Comparison of ENCODE assay signal across 8 cellular contexts in genomic region chr15:99104788-99105515, GRCh38. TPM values are rescaled to one million over a fixed set of nuclear protein-coding genes. Genes with fewer than 3 reads are reported as not detected.
DNase-seq lines count a peak whose midpoint lies in the region; ATAC-seq and TF ChIP-seq lines count a peak whose summit lies in the region.

TSS of gene SYNM (plus strand) at chr15:99105080. CDS start at chr15:99105200, 120 bp downstream.

- H3K27ac ChIP-seq in urinary bladder (ENCODE audit: low read depth) = peak within 1 kb of the TSS; percentile 46

- under 1% methylated on average over 91 of the region's 91 CpGs for WGBS in urinary bladder

- peak within 1 kb of the TSS; percentile 43 for H3K4me3 ChIP-seq in BJ (ENCODE audit: low read depth, low read length)
- peak within 1 kb of the TSS; percentile 56 for H3K4me3 ChIP-seq in urinary bladder (ENCODE audit: low read depth, low read length)

- ATAC-seq in GM18907 (IDR thresholded peaks at IDR 0.05; ENCODE audit: unreplicated experiment) (peak; percentile 74), HG03095 (IDR thresholded peaks at IDR 0.05; ENCODE audit: unreplicated experiment) (peak; percentile 68)

- CTCF ChIA-PET in BJ (lab: Yijun Ruan, JAX) = interaction anchor here (0.6 to 2.7 kb wide), 26 partner anchors 9 to 612 kb away, joined by 3 to 30 read pairs (median 4); no protein-coding TSS in a partner anchor

- H3K36me3 ChIP-seq in BJ (ENCODE audit: control insufficient read depth, insufficient read depth, low read length) (no peaks in the 10 kb centered on the region), urinary bladder (ENCODE audit: insufficient read depth) (no peaks in the 10 kb centered on the region)

- no peak within 1 kb of the TSS for H3K27ac Mint-ChIP-seq in activated T-helper 2 cell treated with anti-CD3 and anti-CD28 coated beads, Interferon-gamma antibody, Interleukin-2, Interleukin-4, amounts not matched to agents 10 μg/mL and 5 μg/mL and 100 μg/mL, durations not matched to agents 14 hours and 24 hours and 36 hours
- no peak within 1 kb of the TSS for H3K27ac Mint-ChIP-seq in neural crest cell (ENCODE audit: unreplicated experiment)

- H3K4me1 ChIP-seq in urinary bladder (ENCODE audit: insufficient read depth) = peaks cover 2% of the 10 kb centered on the region

- TF ChIP-seq CTCF in BJ (IDR thresholded peaks at IDR 0.05; ENCODE audit: insufficient read depth, low read depth, low read length) (peak; percentile 47), neural crest cell (conservative IDR thresholded peaks at IDR 0.05) (peak; percentile 83)

- no peaks in the 10 kb centered on the region for H3K36me3 Mint-ChIP-seq in activated T-helper 2 cell treated with anti-CD3 and anti-CD28 coated beads, Interferon-gamma antibody, Interleukin-2, Interleukin-4, amounts not matched to agents 10 μg/mL and 5 μg/mL and 100 μg/mL, durations not matched to agents 14 hours and 24 hours and 36 hours (ENCODE audit: low read depth)
- no peaks in the 10 kb centered on the region for H3K36me3 Mint-ChIP-seq in neural crest cell (ENCODE audit: low read depth)

- H3K9me3 Mint-ChIP-seq in activated T-helper 2 cell treated with anti-CD3 and anti-CD28 coated beads, Interferon-gamma antibody, Interleukin-2, Interleukin-4, amounts not matched to agents 10 μg/mL and 5 μg/mL and 100 μg/mL, durations not matched to agents 14 hours and 24 hours and 36 hours = no peaks in the 10 kb centered on the region
- no peaks in the 10 kb centered on the region for H3K9me3 Mint-ChIP-seq in neural crest cell

- POLR2A ChIA-PET in BJ (lab: Charles Lee) = no interaction called here

- H3K27me3 Mint-ChIP-seq in activated T-helper 2 cell treated with anti-CD3 and anti-CD28 coated beads, Interferon-gamma antibody, Interleukin-2, Interleukin-4, amounts not matched to agents 10 μg/mL and 5 μg/mL and 100 μg/mL, durations not matched to agents 14 hours and 24 hours and 36 hours (ENCODE audit: low read depth) = peaks cover 55% of the 10 kb centered on the region
- peaks cover 61% of the 10 kb centered on the region for H3K27me3 Mint-ChIP-seq in neural crest cell (ENCODE audit: low read depth)

- intact Hi-C loops in activated T-helper 2 cell treated with anti-CD3 and anti-CD28 coated beads, Interferon-gamma antibody, Interleukin-2, Interleukin-4, amounts not matched to agents 10 μg/mL and 5 μg/mL and 100 μg/mL, durations not matched to agents 14 hours and 24 hours and 36 hours (cut with micrococcal nuclease) = loop anchor here (1.0 to 10.0 kb wide), 2 partner anchors 108 to 650 kb away; no protein-coding TSS in a partner anchor

- no peak for DNase-seq in BJ (ENCODE audit: low read depth)
- DNase-seq in NCI-H226 = peak; percentile 77
- peak; percentile 22 for DNase-seq in activated T-helper 2 cell treated with anti-CD3 and anti-CD28 coated beads, Interferon-gamma antibody, Interleukin-2, Interleukin-4, amounts not matched to agents 10 μg/mL and 5 μg/mL and 100 μg/mL, durations not matched to agents 14 hours and 24 hours and 36 hours (ENCODE audit: low spot score)
- peak; percentile 78 for DNase-seq in germinal center (ENCODE audit: low spot score)
- peak; percentile 73 for DNase-seq in neural crest cell (ENCODE audit: low read depth, low spot score)

- peaks cover 12% of the 10 kb centered on the region for H3K4me1 Mint-ChIP-seq in activated T-helper 2 cell treated with anti-CD3 and anti-CD28 coated beads, Interferon-gamma antibody, Interleukin-2, Interleukin-4, amounts not matched to agents 10 μg/mL and 5 μg/mL and 100 μg/mL, durations not matched to agents 14 hours and 24 hours and 36 hours (ENCODE audit: low read depth)
- peaks cover 8% of the 10 kb centered on the region for H3K4me1 Mint-ChIP-seq in neural crest cell

- peak within 1 kb of the TSS; percentile 57 for H3K4me3 Mint-ChIP-seq in activated T-helper 2 cell treated with anti-CD3 and anti-CD28 coated beads, Interferon-gamma antibody, Interleukin-2, Interleukin-4, amounts not matched to agents 10 μg/mL and 5 μg/mL and 100 μg/mL, durations not matched to agents 14 hours and 24 hours and 36 hours (ENCODE audit: low read depth)
- peak within 1 kb of the TSS; percentile 68 for H3K4me3 Mint-ChIP-seq in neural crest cell

- peaks cover 9% of the 10 kb centered on the region; the same call in 1 of the 2 replicates for H3K27me3 ChIP-seq in BJ (ENCODE audit: control insufficient read depth, insufficient read depth, low read length)

RNA-seq across cellular contexts. Expression of gene SYNM, which starts in this region (rescaled TPM):
- polyA plus RNA-seq in BJ (2011; rRNA removed) = 1.8 TPM in 2 replicates
- 2.1 and 3.3 TPM in 2 replicates for polyA minus RNA-seq in BJ (2011; rRNA and poly(A)+ RNA removed)
- 0.46 and 0.55 TPM in 2 replicates for total RNA-seq in activated T-helper 2 cell treated with anti-CD3 and anti-CD28 coated beads, Interferon-gamma antibody, Interleukin-2, Interleukin-4, amounts not matched to agents 10 μg/mL and 5 μg/mL and 100 μg/mL, durations not matched to agents 14 hours and 24 hours and 36 hours
- total RNA-seq in neural crest cell = 3.1 and 3.5 TPM in 2 replicates
- total RNA-seq in urinary bladder = 228 TPM
- polyA plus RNA-seq in urinary bladder = 898 TPM

Comparison
In these comparisons a context has a peak if more than half of its experiments do, and no peak if none do; other contexts are left out.
1. RNA of gene SYNM (total RNA-seq): 228 TPM in urinary bladder (single experiment); 3.1 to 3.5 TPM in neural crest cell and 0.46 to 0.55 TPM in activated T-helper 2 cell treated with anti-CD3 and anti-CD28 coated beads, Interferon-gamma antibody, Interleukin-2, Interleukin-4, amounts not matched to agents 10 μg/mL and 5 μg/mL and 100 μg/mL, durations not matched to agents 14 hours and 24 hours and 36 hours; every median in the first group is over 10 times any median in the second.
2. RNA of gene SYNM (polyA plus RNA-seq): 898 TPM in urinary bladder (single experiment); 1.8 TPM in BJ; every median in the first group is over 100 times any median in the second.
3. Peak in DNase-seq in activated T-helper 2 cell treated with anti-CD3 and anti-CD28 coated beads, Interferon-gamma antibody, Interleukin-2, Interleukin-4, amounts not matched to agents 10 μg/mL and 5 μg/mL and 100 μg/mL, durations not matched to agents 14 hours and 24 hours and 36 hours; RNA of the gene not detected or under 1 TPM.